1 cellular context compared by ENCODE assay signal in genomic region chr6:136846046-136846445, GRCh38.
TF ChIP-seq lines count a peak whose summit lies in the region.

No MANE protein-coding gene starts in this region.

TF ChIP-seq in HepG2, 621 proteins besides CTCF, POLR2A, EP300 and RAD21:
- TF ChIP-seq SAP130 (CRISPR knock-in tag; IDR thresholded peaks at IDR 0.05; ENCODE audit: low read depth): no peak
- TF ChIP-seq STAG1 (CRISPR knock-in tag; IDR thresholded peaks at IDR 0.05): peak; percentile 58
- TF ChIP-seq ZNF333 (CRISPR knock-in tag; IDR thresholded peaks at IDR 0.05; ENCODE audit: borderline replicate concordance): no peak
- no peak for TF ChIP-seq RFX1 (IDR thresholded peaks at IDR 0.05)
- TF ChIP-seq FOXA1 (IDR thresholded peaks at IDR 0.05): no peak
- 0 out of 2 replicates have a peak, but pooled peaks have one; percentile 8 for TF ChIP-seq FOXA1 (CRISPR knock-in tag; IDR thresholded peaks at IDR 0.05)
- peak; percentile 33; the same call in 1 of the 2 replicates for TF ChIP-seq SMC3 (IDR thresholded peaks at IDR 0.05; ENCODE audit: low read length)
